ENCODE assay signal across 19 cellular contexts in the genomic region with DNA sequence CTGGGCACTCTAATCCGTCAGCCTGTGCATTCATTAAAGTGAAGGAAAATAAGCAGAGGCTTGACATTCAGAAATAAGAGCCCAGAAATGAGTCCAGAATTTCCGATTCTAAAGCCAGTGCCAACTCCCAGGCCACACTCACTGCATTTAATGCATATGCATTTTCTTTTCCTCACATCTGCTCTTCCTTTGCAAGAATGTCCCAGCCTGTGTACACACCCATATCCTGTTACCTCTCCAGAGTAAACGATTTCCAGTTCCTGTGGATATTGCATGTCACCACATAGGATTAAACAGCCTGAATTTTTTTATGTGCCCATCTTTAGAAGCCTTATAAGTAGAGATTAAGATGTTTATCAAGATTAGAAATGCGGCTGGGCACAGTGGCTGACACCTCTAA. TPM values are rescaled to one million over a fixed set of nuclear protein-coding genes. Genes with fewer than 3 reads are reported as not detected.
DNase-seq lines count a peak whose midpoint lies in the region; ATAC-seq, FAIRE-seq and TF ChIP-seq lines count a peak whose summit lies in the region.
"Had no signal": no experiment of that assay in that cellular context is flagged by ENCODE, and none has a peak within 500 bp of the region (broad histone marks: within the 10 kb centered on the region; RNA-seq: fewer than 3 reads in every experiment).

No MANE protein-coding gene starts in this region.

- H3K79me2 ChIP-seq in mesendoderm (ENCODE audit: control insufficient read depth, insufficient read depth, low read length) = no peaks in the 10 kb centered on the region

- no peaks in the 10 kb centered on the region for H3K79me1 ChIP-seq in mesendoderm (ENCODE audit: low read length)

- TF ChIP-seq CTCF in 22Rv1 (IDR thresholded peaks at IDR 0.05) (no peak), A549 (IDR thresholded peaks at IDR 0.05) (no peak), mucosa of descending colon (IDR thresholded peaks at IDR 0.05) (no peak)

- no peaks in the 10 kb centered on the region for H3K36me3 ChIP-seq in SJCRH30
- H3K36me3 ChIP-seq in mesendoderm (ENCODE audit: control insufficient read depth, insufficient read depth, low read length) = no peaks in the 10 kb centered on the region
- no peaks in the 10 kb centered on the region for H3K36me3 ChIP-seq in mucosa of descending colon (ENCODE audit: low read depth)

- TF ChIP-seq RAD21 in A549 (conservative IDR thresholded peaks at IDR 0.05 in 1 of 2, IDR thresholded peaks at IDR 0.05 in 1 of 2) = no peak

- ATAC-seq in A549 (no peak), mucosa of descending colon (no peak), GM21737 (IDR thresholded peaks at IDR 0.05; ENCODE audit: unreplicated experiment) (no peak)
- ATAC-seq: GM23338, Panc1 had no signal

- peak; percentile 28 for FAIRE-seq in A549 (lab: Jason Lieb, UNC)
- FAIRE-seq: GM12891, GM18507 had no signal

- no peak for TF ChIP-seq EP300 in A549 (IDR thresholded peaks at IDR 0.05)

- H2BK120ac ChIP-seq in mesendoderm (ENCODE audit: low read depth, low read length) = no peak overlapping the region

- intact Hi-C loops in mucosa of descending colon (cut with DNase I, micrococcal nuclease) = no loop called here

- POLR2A ChIA-PET in A549 (lab: Yijun Ruan, JAX) = no interaction called here

- no peak overlapping the region for H2BK15ac ChIP-seq in mesendoderm (replicated peaks; ENCODE audit: low read depth)

- H3K4me2 ChIP-seq in A549 = no peak overlapping the region
- no peak overlapping the region for H3K4me2 ChIP-seq in mesendoderm (ENCODE audit: low read length)
- H3K4me2 ChIP-seq: GM23338 had no signal

- H3K4me3 ChIP-seq in A549 (no peak overlapping the region), SJCRH30 (no peak overlapping the region), mesendoderm (ENCODE audit: low read length) (no peak overlapping the region), mucosa of descending colon (no peak overlapping the region)
- H3K4me3 ChIP-seq: GM23338 had no signal

- no peak overlapping the region for H4K5ac ChIP-seq in mesendoderm (ENCODE audit: low read length)

- WGBS in A549 (ENCODE audit: missing lambda C conversion rate) = 60% methylated on average over 4 of the region's 4 CpGs
- WGBS in mesendoderm (ENCODE audit: extremely low coverage, insufficient coverage, low lambda C conversion rate) = no CpG with 5 or more reads among the region's 4 CpGs

- H3K23ac ChIP-seq in mesendoderm (ENCODE audit: low read length) = no peak overlapping the region

- H3K27ac ChIP-seq in 22Rv1 = peak overlapping the region; percentile 64
- no peak overlapping the region for H3K27ac ChIP-seq in A549
- H3K27ac ChIP-seq in SJCRH30 = peak overlapping the region; percentile 81
- no peak overlapping the region for H3K27ac ChIP-seq in mesendoderm (ENCODE audit: low read depth, low read length)

- no peak overlapping the region for H3K56ac ChIP-seq in mesendoderm (ENCODE audit: low read length)

- no peak for TF ChIP-seq POLR2A in A549 (IDR thresholded peaks at IDR 0.05; ENCODE audit: low read length)

- H3K4ac ChIP-seq in mesendoderm (ENCODE audit: low read depth, low read length) = no peak overlapping the region

- H3K9me3 ChIP-seq in A549 = no peaks in the 10 kb centered on the region
- no peaks in the 10 kb centered on the region for H3K9me3 ChIP-seq in SJCRH30 (replicated peaks)
- H3K9me3 ChIP-seq in mucosa of descending colon = no peaks in the 10 kb centered on the region

- H2BK5ac ChIP-seq in mesendoderm (ENCODE audit: low read length) = no peak overlapping the region

- H3K18ac ChIP-seq in mesendoderm (ENCODE audit: low read length) = no peak overlapping the region

- H3K27me3 ChIP-seq in SJCRH30 = no peaks in the 10 kb centered on the region
- no peaks in the 10 kb centered on the region for H3K27me3 ChIP-seq in mesendoderm (ENCODE audit: insufficient read depth, low read length, poor library complexity)

- no peak for DNase-seq in A549 (ENCODE audit: low read depth in 1 of 2, low spot score in 1 of 2)
- DNase-seq in NCI-H526 (lab: John Stamatoyannopoulos, UW) = peak; percentile 58 to 60
- peak; percentile 44 to 74 for DNase-seq in SJCRH30
- no peak for DNase-seq in mesendoderm
- DNase-seq in mucosa of descending colon = no peak
- DNase-seq: CD4-positive, alpha-beta memory T cell; GDM1; KBM-7; NCI-H1436; NCI-H2107; NCI-H446 treated with DMSO at 0.1 percent for 48 hours had no signal

- H4K8ac ChIP-seq in mesendoderm (ENCODE audit: low read depth, low read length) = no peak overlapping the region

- no peaks in the 10 kb centered on the region; the same call in 2 of the 3 replicates for H3K4me1 ChIP-seq in A549
- peaks cover 21% of the 10 kb centered on the region for H3K4me1 ChIP-seq in SJCRH30
- H3K4me1 ChIP-seq in mesendoderm (ENCODE audit: control insufficient read depth, low read depth, low read length) = no peaks in the 10 kb centered on the region
- no peaks in the 10 kb centered on the region for H3K4me1 ChIP-seq in mucosa of descending colon (ENCODE audit: low read depth)

- no peak overlapping the region for H2AK5ac ChIP-seq in mesendoderm (ENCODE audit: low read length)

- CTCF ChIA-PET in A549 (lab: Yijun Ruan, JAX) = no interaction called here

- no peak overlapping the region for H3K9ac ChIP-seq in mesendoderm (ENCODE audit: low read length)

TF ChIP-seq in A549, 52 proteins besides CTCF, POLR2A, EP300 and RAD21:
- TF ChIP-seq ESRRA (IDR thresholded peaks at IDR 0.05; ENCODE audit: borderline replicate concordance, low read length) (no peak), KDM1A (IDR thresholded peaks at IDR 0.05; ENCODE audit: low read depth) (no peak), NPAS2 (CRISPR knock-in tag; IDR thresholded peaks at IDR 0.05; ENCODE audit: borderline replicate concordance) (no peak), SREBF2 (IDR thresholded peaks at IDR 0.05) (no peak), HES2 (IDR thresholded peaks at IDR 0.05) (no peak), TFCP2L1 (CRISPR knock-in tag; IDR thresholded peaks at IDR 0.05) (no peak), EHMT2 (IDR thresholded peaks at IDR 0.05; ENCODE audit: low read depth) (no peak), FOSB (CRISPR knock-in tag; IDR thresholded peaks at IDR 0.05) (no peak), HOXB5 (CRISPR knock-in tag; IDR thresholded peaks at IDR 0.05) (no peak), CBX2 (IDR thresholded peaks at IDR 0.05; ENCODE audit: borderline replicate concordance, low read depth) (no peak), MAFK (IDR thresholded peaks at IDR 0.05; ENCODE audit: partially characterized antibody) (no peak), BHLHE40 (IDR thresholded peaks at IDR 0.05; ENCODE audit: low read depth, low read length) (no peak), HOXA7 (CRISPR knock-in tag; IDR thresholded peaks at IDR 0.05) (no peak), GATA3 (IDR thresholded peaks at IDR 0.05; ENCODE audit: borderline replicate concordance) (no peak), FOSL2 (IDR thresholded peaks at IDR 0.05) (no peak), FOSL2 (CRISPR knock-in tag; IDR thresholded peaks at IDR 0.05) (no peak), ZNF302 (CRISPR knock-in tag; IDR thresholded peaks at IDR 0.05) (no peak)
- TF ChIP-seq, protein P1, sequence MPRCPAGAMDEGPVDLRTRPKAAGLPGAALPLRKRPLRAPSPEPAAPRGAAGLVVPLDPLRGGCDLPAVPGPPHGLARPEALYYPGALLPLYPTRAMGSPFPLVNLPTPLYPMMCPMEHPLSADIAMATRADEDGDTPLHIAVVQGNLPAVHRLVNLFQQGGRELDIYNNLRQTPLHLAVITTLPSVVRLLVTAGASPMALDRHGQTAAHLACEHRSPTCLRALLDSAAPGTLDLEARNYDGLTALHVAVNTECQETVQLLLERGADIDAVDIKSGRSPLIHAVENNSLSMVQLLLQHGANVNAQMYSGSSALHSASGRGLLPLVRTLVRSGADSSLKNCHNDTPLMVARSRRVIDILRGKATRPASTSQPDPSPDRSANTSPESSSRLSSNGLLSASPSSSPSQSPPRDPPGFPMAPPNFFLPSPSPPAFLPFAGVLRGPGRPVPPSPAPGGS (IDR thresholded peaks at IDR 0.05) = no peak

RNA-seq across cellular contexts. Expression of gene ARX, which starts 27.5 kb away (rescaled TPM):
- polyA plus RNA-seq in A549 (2011; rRNA removed) (0.63 and 1.00 TPM in 2 replicates), A549 (2017; fragmentation: RNase III; extraction: RNeasy Plus Mini Kit Qiagen cat#74134 plus additional on column Dnase treatment) (0.21 to 0.46 TPM (median 0.40 TPM) in 3 replicates)
- polyA plus RNA-seq in A549 (2012; cell fraction: cytosol; rRNA removed) = 1.0 and 1.1 TPM in 2 replicates
- polyA plus RNA-seq in A549 (2012; cell fraction: nucleus; rRNA removed) = 1.0 and 1.7 TPM in 2 replicates
- polyA minus RNA-seq in A549 (2011; rRNA and poly(A)+ RNA removed) = 0.19 and 0.21 TPM in 2 replicates
- total RNA-seq in SJCRH30 (2014; rRNA removed; shearing (Covaris generic)) = not detected in 2 replicates
- 0.04 TPM for polyA plus RNA-seq in mesendoderm (2013, experiment 1 of 2)
- polyA plus RNA-seq in mesendoderm (2013, experiment 2 of 2) = 0.01 TPM
- 1 to 10 TPM in 1 of 3 donors, under 1 TPM in 2; 0.13 to 1.0 (median 0.63) TPM for total RNA-seq in mucosa of descending colon
- total RNA-seq: CD4-positive, alpha-beta memory T cell; GM23338; M059J had no signal
- polyA plus RNA-seq: BJ; CD4-positive, alpha-beta memory T cell had no signal

Comparison
In these comparisons a context has a peak if more than half of its experiments do, and no peak if none do; other contexts are left out.
1. H3K27ac ChIP-seq: peak in 22Rv1 (single experiment) and SJCRH30 (single experiment); none in A549 (0 of 2) and mesendoderm (single experiment).
2. DNase-seq: peak in NCI-H526 (2 of 2) and SJCRH30 (2 of 2); none in A549 (0 of 2), mesendoderm (single experiment) and mucosa of descending colon (0 of 3).